ENCODE assay signal across 2 cellular contexts in the genomic region with DNA sequence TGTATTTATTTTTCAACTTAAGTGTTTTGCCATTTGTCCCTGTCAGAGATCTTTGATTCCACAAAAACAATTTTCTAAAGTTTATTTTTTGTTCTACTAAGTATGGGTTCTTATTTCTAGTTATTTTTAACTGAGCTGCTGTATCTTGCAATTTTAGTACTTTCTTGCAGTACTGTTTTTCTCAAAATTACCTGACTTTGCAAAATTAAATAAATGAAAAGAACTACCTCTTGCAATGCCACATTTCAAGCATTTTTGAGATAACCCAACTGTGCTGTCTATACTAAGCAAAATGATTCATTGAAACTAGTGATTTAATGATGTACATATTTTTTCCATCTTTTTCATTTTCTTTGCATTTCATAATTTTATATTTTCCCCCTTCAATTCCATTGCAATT.
TF ChIP-seq lines count a peak whose summit lies in the region.

No MANE protein-coding gene starts in this region.

TF ChIP-seq in HepG2, 621 proteins besides CTCF, POLR2A, EP300 and RAD21:
- no peak for TF ChIP-seq MEIS2 (CRISPR knock-in tag; IDR thresholded peaks at IDR 0.05)
- TF ChIP-seq HOXD1 (CRISPR knock-in tag; IDR thresholded peaks at IDR 0.05) = no peak
- no peak for TF ChIP-seq ZNF773 (CRISPR knock-in tag; IDR thresholded peaks at IDR 0.05; ENCODE audit: borderline replicate concordance)
- TF ChIP-seq ZNF839 (CRISPR knock-in tag; IDR thresholded peaks at IDR 0.05; ENCODE audit: borderline replicate concordance) = no peak
- TF ChIP-seq MAFK (conservative IDR thresholded peaks at IDR 0.05 in 1 of 2, IDR thresholded peaks at IDR 0.05 in 1 of 2; ENCODE audit: low read length in 2 of 2) = peak; percentile 10 to 78; a peak in 2 of 4 replicates
- peak; percentile 62; the same call in 1 of the 2 replicates for TF ChIP-seq MAFF (IDR thresholded peaks at IDR 0.05; ENCODE audit: low read depth, low read length)

TF ChIP-seq in IMR-90, 13 proteins besides CTCF, POLR2A, EP300 and RAD21:
- TF ChIP-seq MAFK (IDR thresholded peaks at IDR 0.05; ENCODE audit: low read depth, low read length) = peak; percentile 67
- TF ChIP-seq, protein P1, sequence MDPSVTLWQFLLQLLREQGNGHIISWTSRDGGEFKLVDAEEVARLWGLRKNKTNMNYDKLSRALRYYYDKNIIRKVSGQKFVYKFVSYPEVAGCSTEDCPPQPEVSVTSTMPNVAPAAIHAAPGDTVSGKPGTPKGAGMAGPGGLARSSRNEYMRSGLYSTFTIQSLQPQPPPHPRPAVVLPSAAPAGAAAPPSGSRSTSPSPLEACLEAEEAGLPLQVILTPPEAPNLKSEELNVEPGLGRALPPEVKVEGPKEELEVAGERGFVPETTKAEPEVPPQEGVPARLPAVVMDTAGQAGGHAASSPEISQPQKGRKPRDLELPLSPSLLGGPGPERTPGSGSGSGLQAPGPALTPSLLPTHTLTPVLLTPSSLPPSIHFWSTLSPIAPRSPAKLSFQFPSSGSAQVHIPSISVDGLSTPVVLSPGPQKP (IDR thresholded peaks at IDR 0.05; ENCODE audit: borderline replicate concordance, low read depth, low read length) = no peak
